Comparison of ENCODE assay signal across 17 cellular contexts in the genomic region with DNA sequence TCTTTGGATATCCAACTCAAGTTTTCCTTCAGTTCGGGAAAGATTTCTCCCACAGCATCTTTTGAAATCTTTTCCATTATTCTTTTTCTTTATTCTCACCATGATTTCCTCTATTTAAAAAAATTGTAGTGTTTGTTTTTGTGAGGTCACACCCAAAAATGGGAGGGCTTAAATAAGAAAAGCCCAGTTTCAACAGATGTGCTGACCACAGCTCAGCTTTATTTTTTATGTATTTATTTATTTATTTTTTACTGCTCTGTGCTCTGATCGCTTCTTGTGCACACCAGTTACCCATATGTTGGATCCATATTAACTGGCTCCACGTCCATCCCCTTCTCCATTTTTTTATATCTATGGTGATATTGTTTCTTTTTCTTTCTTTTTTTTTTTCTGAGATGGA. TPM values are rescaled to one million over a fixed set of nuclear protein-coding genes. Genes with fewer than 3 reads are reported as not detected.
DNase-seq lines count a peak whose midpoint lies in the region; TF ChIP-seq lines count a peak whose summit lies in the region.
"Had no signal": no experiment of that assay in that cellular context is flagged by ENCODE, and none has a peak within 500 bp of the region (broad histone marks: within the 10 kb centered on the region; RNA-seq: fewer than 3 reads in every experiment).

No MANE protein-coding gene starts in this region.

- DNase-seq in SJSA1 (ENCODE audit: low read depth in 1 of 2, low spot score in 2 of 2) (peak in 1 of 2 experiments; percentile 61), myocyte (ENCODE audit: low read depth) (peak; percentile 17), T-helper 9 cell (no peak), GF-D8 (lab: John Stamatoyannopoulos, UW) (no peak), mammary epithelial cell (no peak), NCI-H1092 (lab: John Stamatoyannopoulos, UW) (no peak)
- DNase-seq: BE2C; Calu3; CD4-positive, alpha-beta memory T cell; GOT3; NCI-H1092 treated with DMSO at 0.1 percent for 48 hours; NCI-H2081 treated with DMSO at 0.1 percent for 48 hours; NCI-H510A treated with DMSO at 0.1 percent for 48 hours; NCI-H82; SIG-M5 had no signal

- H3K9ac ChIP-seq in HUES48 (ENCODE audit: low read depth, low read length) (no peak overlapping the region), mammary epithelial cell (ENCODE audit: insufficient read depth, low read length) (no peak overlapping the region)

- no peak overlapping the region for H3K4me2 ChIP-seq in mammary epithelial cell (ENCODE audit: insufficient read depth, low read depth, low read length)

- in situ Hi-C loops in mammary epithelial cell (cut with MboI; ENCODE audit: low sequenced_read_pairs in 2 of 2) = no loop called here

- H3K4me1 ChIP-seq in HUES48 (ENCODE audit: control insufficient read depth, insufficient read depth, low read length) (peaks cover 20% of the 10 kb centered on the region), SJSA1 (replicated peaks) (peaks cover 86% of the 10 kb centered on the region), mammary epithelial cell (ENCODE audit: insufficient read depth, low read length) (no peaks in the 10 kb centered on the region)
- H3K4me1 ChIP-seq: BE2C had no signal

- no peaks in the 10 kb centered on the region for H4K20me1 ChIP-seq in mammary epithelial cell (ENCODE audit: insufficient read depth, low read length)

- H3K36me3 ChIP-seq in HUES48 (ENCODE audit: control insufficient read depth, insufficient read depth, low read length) (peaks cover 79% of the 10 kb centered on the region), SJSA1 (peaks cover 63% of the 10 kb centered on the region), mammary epithelial cell (ENCODE audit: insufficient read depth, low read length) (no peaks in the 10 kb centered on the region)
- H3K36me3 ChIP-seq: BE2C, MG63 had no signal

- intact Hi-C loops in mammary epithelial cell (cut with micrococcal nuclease) = no loop called here

- BruUV-seq in mammary epithelial cell (replicated peaks; lab: Mats Ljungman, UMichigan) = no TSS peak

- no peak for TF ChIP-seq CTCF in mammary epithelial cell (conservative IDR thresholded peaks at IDR 0.05 in 1 of 2, IDR thresholded peaks at IDR 0.05 in 1 of 2; ENCODE audit: extremely low read depth in 1 of 2, insufficient read depth in 1 of 2, low read depth in 1 of 2, low read length in 2 of 2)

- H3K27ac ChIP-seq in HUES48 (ENCODE audit: low read depth, low read length) (peak overlapping the region; percentile 99), SJSA1 (peak overlapping the region; percentile 74), mammary epithelial cell (ENCODE audit: insufficient read depth, low read depth, low read length) (no peak overlapping the region)

- no peak overlapping the region for H2AFZ ChIP-seq in mammary epithelial cell (ENCODE audit: low read depth, low read length)

- H3K79me2 ChIP-seq in mammary epithelial cell (ENCODE audit: insufficient read depth, low read length) = no peaks in the 10 kb centered on the region

- dilution Hi-C loops in mammary epithelial cell (cut with HindIII; ENCODE audit: low sequenced_read_pairs) = no loop called here

- 100% methylated on average over 3 of the region's 3 CpGs for WGBS in mammary epithelial cell (ENCODE audit: low coverage, missing lambda C conversion rate)

- CTCF ChIA-PET in mammary epithelial cell (lab: Charles Lee; ENCODE audit: low non-redundant PET) = no interaction called here

- no peaks in the 10 kb centered on the region for H3K9me3 ChIP-seq in HUES48 (ENCODE audit: control insufficient read depth, insufficient read depth, low read length)
- no peaks in the 10 kb centered on the region for H3K9me3 ChIP-seq in SJSA1 (replicated peaks)
- peaks cover 5% of the 10 kb centered on the region for H3K9me3 ChIP-seq in mammary epithelial cell (replicated peaks; ENCODE audit: insufficient read depth, low read length)
- H3K9me3 ChIP-seq: BE2C, MG63 had no signal

- no peaks in the 10 kb centered on the region for H3K27me3 ChIP-seq in HUES48 (ENCODE audit: control insufficient read depth, insufficient read depth, low read length)
- H3K27me3 ChIP-seq in SJSA1 (replicated peaks) = no peaks in the 10 kb centered on the region
- no peaks in the 10 kb centered on the region for H3K27me3 ChIP-seq in mammary epithelial cell (ENCODE audit: insufficient read depth, low read length)
- H3K27me3 ChIP-seq: BE2C, MG63 had no signal

- no peak overlapping the region for H3K4me3 ChIP-seq in HUES48 (ENCODE audit: low read depth, low read length)
- H3K4me3 ChIP-seq in SJSA1 = no peak overlapping the region
- no peak overlapping the region for H3K4me3 ChIP-seq in mammary epithelial cell (replicated peaks in 1 of 3; ENCODE audit: insufficient read depth in 1 of 3, low read depth in 2 of 3, low read length in 3 of 3)
- H3K4me3 ChIP-seq: MG63 had no signal

RNA-seq across cellular contexts. Expression of a gene that starts 20.3 kb away (rescaled TPM):
- total RNA-seq in SJSA1 (2014; rRNA removed; shearing (Covaris generic)) = 125 and 138 TPM in 2 replicates
- total RNA-seq in myocyte = 11.2 and 13.8 TPM in 2 replicates
- 11.6 TPM for polyA plus RNA-seq in myocyte (2012)
- under 1 TPM in 1 of 2 donors, not detected in 1; 0.83 TPM for total RNA-seq in mammary epithelial cell
- polyA plus RNA-seq in mammary epithelial cell = 0.15 TPM
- polyA minus RNA-seq in mammary epithelial cell = not detected
- total RNA-seq: Calu3 had no signal

RNA-seq across cellular contexts. Expression of a gene that starts 41.0 kb away (rescaled TPM):
- total RNA-seq in SJSA1 (2014; rRNA removed; shearing (Covaris generic)) = 44.9 and 82.1 TPM in 2 replicates
- total RNA-seq in myocyte (20.4 and 20.5 TPM in 2 replicates), mammary epithelial cell (10 to 100 TPM; 24.2 to 38.2 TPM)
- 25.4 TPM for polyA plus RNA-seq in myocyte (2012)
- 31.0 TPM for polyA plus RNA-seq in mammary epithelial cell
- 21.5 TPM for polyA minus RNA-seq in mammary epithelial cell
